1 cellular context compared by ENCODE assay signal in the genomic region with DNA sequence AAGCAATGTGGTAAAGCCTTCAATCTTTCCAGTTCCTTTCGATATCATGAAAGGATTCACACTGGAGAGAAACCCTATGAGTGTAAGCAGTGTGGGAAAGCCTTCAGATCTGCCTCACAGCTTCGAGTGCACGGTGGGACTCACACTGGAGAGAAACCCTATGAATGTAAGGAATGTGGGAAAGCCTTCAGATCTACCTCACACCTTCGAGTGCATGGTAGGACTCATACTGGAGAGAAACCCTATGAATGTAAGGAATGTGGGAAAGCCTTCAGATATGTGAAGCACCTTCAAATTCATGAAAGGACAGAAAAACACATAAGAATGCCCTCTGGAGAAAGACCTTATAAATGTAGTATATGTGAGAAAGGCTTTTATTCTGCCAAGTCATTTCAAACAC.
TF ChIP-seq lines count a peak whose summit lies in the region.

No MANE protein-coding gene starts in this region.

TF ChIP-seq in K562, 482 proteins besides CTCF, POLR2A, EP300 and RAD21 (continued from another document):
- TF ChIP-seq, protein P1, sequence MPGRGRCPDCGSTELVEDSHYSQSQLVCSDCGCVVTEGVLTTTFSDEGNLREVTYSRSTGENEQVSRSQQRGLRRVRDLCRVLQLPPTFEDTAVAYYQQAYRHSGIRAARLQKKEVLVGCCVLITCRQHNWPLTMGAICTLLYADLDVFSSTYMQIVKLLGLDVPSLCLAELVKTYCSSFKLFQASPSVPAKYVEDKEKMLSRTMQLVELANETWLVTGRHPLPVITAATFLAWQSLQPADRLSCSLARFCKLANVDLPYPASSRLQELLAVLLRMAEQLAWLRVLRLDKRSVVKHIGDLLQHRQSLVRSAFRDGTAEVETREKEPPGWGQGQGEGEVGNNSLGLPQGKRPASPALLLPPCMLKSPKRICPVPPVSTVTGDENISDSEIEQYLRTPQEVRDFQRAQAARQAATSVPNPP (IDR thresholded peaks at IDR 0.05; ENCODE audit: borderline replicate concordance, insufficient read depth, insufficient read length): no peak
- TF ChIP-seq RFX1 (IDR thresholded peaks at IDR 0.05) (no peak), ZC3H11A (IDR thresholded peaks at IDR 0.05; ENCODE audit: low read depth, low read length) (no peak), CREB1 (IDR thresholded peaks at IDR 0.05) (no peak), CREB1 (CRISPR knock-in tag; IDR thresholded peaks at IDR 0.05) (no peak), ZNF282 (CRISPR knock-in tag; IDR thresholded peaks at IDR 0.05) (no peak), ARNT (IDR thresholded peaks at IDR 0.05) (peak in 1 of 2 experiments; percentile 56; a peak in 1 of 4 replicates), KHSRP (IDR thresholded peaks at IDR 0.05) (no peak), HDAC6 (IDR thresholded peaks at IDR 0.05; ENCODE audit: low read depth, low read length) (0 out of 2 replicates have a peak, but pooled peaks have one; percentile 57), XRCC3 (IDR thresholded peaks at IDR 0.05) (peak; percentile 75; the same call in 1 of the 2 replicates), ZNF232 (CRISPR knock-in tag; IDR thresholded peaks at IDR 0.05) (no peak), NFATC3 (IDR thresholded peaks at IDR 0.05) (no peak), ZNF274 (IDR thresholded peaks at IDR 0.05; ENCODE audit: borderline replicate concordance, low read depth, low read length) (no peak), ZFP36 (IDR thresholded peaks at IDR 0.05; ENCODE audit: low read depth, low read length, partially characterized antibody) (no peak), ZNF445 (CRISPR knock-in tag; IDR thresholded peaks at IDR 0.05; ENCODE audit: low read depth) (peak; percentile 54; the same call in 1 of the 2 replicates), HEY1 (CRISPR knock-in tag; IDR thresholded peaks at IDR 0.05; ENCODE audit: borderline replicate concordance) (no peak), FUS (optimal IDR thresholded peaks at IDR 0.05; ENCODE audit: low read depth, low read length) (no peak), CBX1 (IDR thresholded peaks at IDR 0.05; ENCODE audit: low read depth) (peak; percentile 90), KLF10 (CRISPR knock-in tag; IDR thresholded peaks at IDR 0.05) (no peak), NCOA2 (IDR thresholded peaks at IDR 0.05; ENCODE audit: partially characterized antibody in 2 of 2) (no peak), JUNB (CRISPR knock-in tag; conservative IDR thresholded peaks at IDR 0.05) (no peak), BHLHE40 (IDR thresholded peaks at IDR 0.05; ENCODE audit: low read length) (no peak), RFX5 (IDR thresholded peaks at IDR 0.05; ENCODE audit: low read depth, low read length) (no peak), ZNF324 (CRISPR knock-in tag; IDR thresholded peaks at IDR 0.05) (no peak), ADNP (tag; IDR thresholded peaks at IDR 0.05) (no peak), ZNF830 (CRISPR knock-in tag; IDR thresholded peaks at IDR 0.05) (no peak), FIP1L1 (IDR thresholded peaks at IDR 0.05; ENCODE audit: low read depth, low read length, poor library complexity, severe bottlenecking) (no peak), CBFB (CRISPR knock-in tag; IDR thresholded peaks at IDR 0.05) (no peak), TEAD4 (IDR thresholded peaks at IDR 0.05; ENCODE audit: low read length) (peak; percentile 68), TEAD4 (CRISPR knock-in tag; IDR thresholded peaks at IDR 0.05; ENCODE audit: borderline replicate concordance) (no peak), LARP7 (IDR thresholded peaks at IDR 0.05) (no peak), ZNF589 (CRISPR knock-in tag; IDR thresholded peaks at IDR 0.05; ENCODE audit: low read depth) (no peak), SPI1 (IDR thresholded peaks at IDR 0.05; ENCODE audit: borderline replicate concordance, low read depth, low read length) (no peak), ATF7 (IDR thresholded peaks at IDR 0.05) (no peak), GABPB2 (CRISPR knock-in tag; conservative IDR thresholded peaks at IDR 0.05) (no peak), RBFOX2 (IDR thresholded peaks at IDR 0.05; ENCODE audit: low read depth, low read length) (no peak), DDX20 (tag; IDR thresholded peaks at IDR 0.05; ENCODE audit: low read depth) (no peak), CBX5 (IDR thresholded peaks at IDR 0.05; ENCODE audit: borderline replicate concordance, low read depth) (peak; percentile 97), ZNF316 (IDR thresholded peaks at IDR 0.05) (no peak), ZNF778 (CRISPR knock-in tag; IDR thresholded peaks at IDR 0.05) (no peak), TRIM28 (IDR thresholded peaks at IDR 0.05) (peak; percentile 96)
- TF ChIP-seq, protein P2, sequence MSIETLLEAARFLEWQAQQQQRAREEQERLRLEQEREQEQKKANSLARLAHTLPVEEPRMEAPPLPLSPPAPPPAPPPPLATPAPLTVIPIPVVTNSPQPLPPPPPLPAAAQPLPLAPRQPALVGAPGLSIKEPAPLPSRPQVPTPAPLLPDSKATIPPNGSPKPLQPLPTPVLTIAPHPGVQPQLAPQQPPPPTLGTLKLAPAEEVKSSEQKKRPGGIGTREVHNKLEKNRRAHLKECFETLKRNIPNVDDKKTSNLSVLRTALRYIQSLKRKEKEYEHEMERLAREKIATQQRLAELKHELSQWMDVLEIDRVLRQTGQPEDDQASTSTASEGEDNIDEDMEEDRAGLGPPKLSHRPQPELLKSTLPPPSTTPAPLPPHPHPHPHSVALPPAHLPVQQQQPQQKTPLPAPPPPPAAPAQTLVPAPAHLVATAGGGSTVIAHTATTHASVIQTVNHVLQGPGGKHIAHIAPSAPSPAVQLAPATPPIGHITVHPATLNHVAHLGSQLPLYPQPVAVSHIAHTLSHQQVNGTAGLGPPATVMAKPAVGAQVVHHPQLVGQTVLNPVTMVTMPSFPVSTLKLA (conservative IDR thresholded peaks at IDR 0.05): no peak
- TF ChIP-seq, protein P3, sequence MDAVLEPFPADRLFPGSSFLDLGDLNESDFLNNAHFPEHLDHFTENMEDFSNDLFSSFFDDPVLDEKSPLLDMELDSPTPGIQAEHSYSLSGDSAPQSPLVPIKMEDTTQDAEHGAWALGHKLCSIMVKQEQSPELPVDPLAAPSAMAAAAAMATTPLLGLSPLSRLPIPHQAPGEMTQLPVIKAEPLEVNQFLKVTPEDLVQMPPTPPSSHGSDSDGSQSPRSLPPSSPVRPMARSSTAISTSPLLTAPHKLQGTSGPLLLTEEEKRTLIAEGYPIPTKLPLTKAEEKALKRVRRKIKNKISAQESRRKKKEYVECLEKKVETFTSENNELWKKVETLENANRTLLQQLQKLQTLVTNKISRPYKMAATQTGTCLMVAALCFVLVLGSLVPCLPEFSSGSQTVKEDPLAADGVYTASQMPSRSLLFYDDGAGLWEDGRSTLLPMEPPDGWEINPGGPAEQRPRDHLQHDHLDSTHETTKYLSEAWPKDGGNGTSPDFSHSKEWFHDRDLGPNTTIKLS (IDR thresholded peaks at IDR 0.05; ENCODE audit: borderline replicate concordance, low read depth): no peak
- TF ChIP-seq, protein P4, sequence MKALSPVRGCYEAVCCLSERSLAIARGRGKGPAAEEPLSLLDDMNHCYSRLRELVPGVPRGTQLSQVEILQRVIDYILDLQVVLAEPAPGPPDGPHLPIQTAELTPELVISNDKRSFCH (CRISPR knock-in tag; IDR thresholded peaks at IDR 0.05): no peak
- TF ChIP-seq, protein P4 (tag; IDR thresholded peaks at IDR 0.05): no peak
- TF ChIP-seq, protein P5, sequence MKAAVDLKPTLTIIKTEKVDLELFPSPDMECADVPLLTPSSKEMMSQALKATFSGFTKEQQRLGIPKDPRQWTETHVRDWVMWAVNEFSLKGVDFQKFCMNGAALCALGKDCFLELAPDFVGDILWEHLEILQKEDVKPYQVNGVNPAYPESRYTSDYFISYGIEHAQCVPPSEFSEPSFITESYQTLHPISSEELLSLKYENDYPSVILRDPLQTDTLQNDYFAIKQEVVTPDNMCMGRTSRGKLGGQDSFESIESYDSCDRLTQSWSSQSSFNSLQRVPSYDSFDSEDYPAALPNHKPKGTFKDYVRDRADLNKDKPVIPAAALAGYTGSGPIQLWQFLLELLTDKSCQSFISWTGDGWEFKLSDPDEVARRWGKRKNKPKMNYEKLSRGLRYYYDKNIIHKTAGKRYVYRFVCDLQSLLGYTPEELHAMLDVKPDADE (conservative IDR thresholded peaks at IDR 0.05; ENCODE audit: control insufficient read depth, low read depth, low read length): no peak
- TF ChIP-seq, protein P6, sequence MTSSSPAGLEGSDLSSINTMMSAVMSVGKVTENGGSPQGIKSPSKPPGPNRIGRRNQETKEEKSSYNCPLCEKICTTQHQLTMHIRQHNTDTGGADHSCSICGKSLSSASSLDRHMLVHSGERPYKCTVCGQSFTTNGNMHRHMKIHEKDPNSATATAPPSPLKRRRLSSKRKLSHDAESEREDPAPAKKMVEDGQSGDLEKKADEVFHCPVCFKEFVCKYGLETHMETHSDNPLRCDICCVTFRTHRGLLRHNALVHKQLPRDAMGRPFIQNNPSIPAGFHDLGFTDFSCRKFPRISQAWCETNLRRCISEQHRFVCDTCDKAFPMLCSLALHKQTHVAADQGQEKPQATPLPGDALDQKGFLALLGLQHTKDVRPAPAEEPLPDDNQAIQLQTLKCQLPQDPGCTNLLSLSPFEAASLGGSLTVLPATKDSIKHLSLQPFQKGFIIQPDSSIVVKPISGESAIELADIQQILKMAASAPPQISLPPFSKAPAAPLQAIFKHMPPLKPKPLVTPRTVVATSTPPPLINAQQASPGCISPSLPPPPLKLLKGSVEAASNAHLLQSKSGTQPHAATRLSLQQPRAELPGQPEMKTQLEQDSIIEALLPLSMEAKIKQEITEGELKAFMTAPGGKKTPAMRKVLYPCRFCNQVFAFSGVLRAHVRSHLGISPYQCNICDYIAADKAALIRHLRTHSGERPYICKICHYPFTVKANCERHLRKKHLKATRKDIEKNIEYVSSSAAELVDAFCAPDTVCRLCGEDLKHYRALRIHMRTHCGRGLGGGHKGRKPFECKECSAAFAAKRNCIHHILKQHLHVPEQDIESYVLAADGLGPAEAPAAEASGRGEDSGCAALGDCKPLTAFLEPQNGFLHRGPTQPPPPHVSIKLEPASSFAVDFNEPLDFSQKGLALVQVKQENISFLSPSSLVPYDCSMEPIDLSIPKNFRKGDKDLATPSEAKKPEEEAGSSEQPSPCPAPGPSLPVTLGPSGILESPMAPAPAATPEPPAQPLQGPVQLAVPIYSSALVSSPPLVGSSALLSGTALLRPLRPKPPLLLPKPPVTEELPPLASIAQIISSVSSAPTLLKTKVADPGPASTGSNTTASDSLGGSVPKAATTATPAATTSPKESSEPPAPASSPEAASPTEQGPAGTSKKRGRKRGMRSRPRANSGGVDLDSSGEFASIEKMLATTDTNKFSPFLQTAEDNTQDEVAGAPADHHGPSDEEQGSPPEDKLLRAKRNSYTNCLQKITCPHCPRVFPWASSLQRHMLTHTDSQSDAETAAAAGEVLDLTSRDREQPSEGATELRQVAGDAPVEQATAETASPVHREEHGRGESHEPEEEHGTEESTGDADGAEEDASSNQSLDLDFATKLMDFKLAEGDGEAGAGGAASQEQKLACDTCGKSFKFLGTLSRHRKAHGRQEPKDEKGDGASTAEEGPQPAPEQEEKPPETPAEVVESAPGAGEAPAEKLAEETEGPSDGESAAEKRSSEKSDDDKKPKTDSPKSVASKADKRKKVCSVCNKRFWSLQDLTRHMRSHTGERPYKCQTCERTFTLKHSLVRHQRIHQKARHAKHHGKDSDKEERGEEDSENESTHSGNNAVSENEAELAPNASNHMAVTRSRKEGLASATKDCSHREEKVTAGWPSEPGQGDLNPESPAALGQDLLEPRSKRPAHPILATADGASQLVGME (CRISPR knock-in tag; IDR thresholded peaks at IDR 0.05): no peak
- TF ChIP-seq, protein P7, sequence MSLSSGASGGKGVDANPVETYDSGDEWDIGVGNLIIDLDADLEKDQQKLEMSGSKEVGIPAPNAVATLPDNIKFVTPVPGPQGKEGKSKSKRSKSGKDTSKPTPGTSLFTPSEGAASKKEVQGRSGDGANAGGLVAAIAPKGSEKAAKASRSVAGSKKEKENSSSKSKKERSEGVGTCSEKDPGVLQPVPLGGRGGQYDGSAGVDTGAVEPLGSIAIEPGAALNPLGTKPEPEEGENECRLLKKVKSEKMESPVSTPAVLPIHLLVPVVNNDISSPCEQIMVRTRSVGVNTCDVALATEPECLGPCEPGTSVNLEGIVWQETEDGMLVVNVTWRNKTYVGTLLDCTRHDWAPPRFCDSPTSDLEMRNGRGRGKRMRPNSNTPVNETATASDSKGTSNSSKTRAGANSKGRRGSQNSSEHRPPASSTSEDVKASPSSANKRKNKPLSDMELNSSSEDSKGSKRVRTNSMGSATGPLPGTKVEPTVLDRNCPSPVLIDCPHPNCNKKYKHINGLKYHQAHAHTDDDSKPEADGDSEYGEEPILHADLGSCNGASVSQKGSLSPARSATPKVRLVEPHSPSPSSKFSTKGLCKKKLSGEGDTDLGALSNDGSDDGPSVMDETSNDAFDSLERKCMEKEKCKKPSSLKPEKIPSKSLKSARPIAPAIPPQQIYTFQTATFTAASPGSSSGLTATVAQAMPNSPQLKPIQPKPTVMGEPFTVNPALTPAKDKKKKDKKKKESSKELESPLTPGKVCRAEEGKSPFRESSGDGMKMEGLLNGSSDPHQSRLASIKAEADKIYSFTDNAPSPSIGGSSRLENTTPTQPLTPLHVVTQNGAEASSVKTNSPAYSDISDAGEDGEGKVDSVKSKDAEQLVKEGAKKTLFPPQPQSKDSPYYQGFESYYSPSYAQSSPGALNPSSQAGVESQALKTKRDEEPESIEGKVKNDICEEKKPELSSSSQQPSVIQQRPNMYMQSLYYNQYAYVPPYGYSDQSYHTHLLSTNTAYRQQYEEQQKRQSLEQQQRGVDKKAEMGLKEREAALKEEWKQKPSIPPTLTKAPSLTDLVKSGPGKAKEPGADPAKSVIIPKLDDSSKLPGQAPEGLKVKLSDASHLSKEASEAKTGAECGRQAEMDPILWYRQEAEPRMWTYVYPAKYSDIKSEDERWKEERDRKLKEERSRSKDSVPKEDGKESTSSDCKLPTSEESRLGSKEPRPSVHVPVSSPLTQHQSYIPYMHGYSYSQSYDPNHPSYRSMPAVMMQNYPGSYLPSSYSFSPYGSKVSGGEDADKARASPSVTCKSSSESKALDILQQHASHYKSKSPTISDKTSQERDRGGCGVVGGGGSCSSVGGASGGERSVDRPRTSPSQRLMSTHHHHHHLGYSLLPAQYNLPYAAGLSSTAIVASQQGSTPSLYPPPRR (CRISPR knock-in tag; IDR thresholded peaks at IDR 0.05; ENCODE audit: borderline replicate concordance): no peak
